In genomic region chr2:174815524-174815923, GRCh38 we compare ENCODE assay signal across 22 cellular contexts. TPM values are rescaled to one million over a fixed set of nuclear protein-coding genes. Genes with fewer than 3 reads are reported as not detected.
"Had no signal": no experiment of that assay in that cellular context is flagged by ENCODE, and none has a peak within 500 bp of the region (broad histone marks: within the 10 kb centered on the region; RNA-seq: fewer than 3 reads in every experiment).

No MANE protein-coding gene starts in this region.

- H3K9me3 ChIP-seq: lower lobe of right lung, tibial nerve, vagina had no signal

- H3K27ac ChIP-seq: lower lobe of right lung, tibial nerve, vagina had no signal

- DNase-seq: activated CD4-positive, alpha-beta T cell treated with anti-CD3 and anti-CD28 coated beads, Interleukin-2, amount 50 U/mL, for 1 hour; activated CD8-positive, alpha-beta memory T cell treated with anti-CD3 and anti-CD28 coated beads, Interleukin-2, amount 50 U/mL, for 4 hours; activated effector memory CD4-positive, alpha-beta T cell treated with anti-CD3 and anti-CD28 coated beads, Interleukin-2, amount 50 U/mL, for 16 hours; activated naive CD4-positive, alpha-beta T cell treated with anti-CD3 and anti-CD28 coated beads, Interleukin-2, amount 50 U/mL, for 16 hours; activated T-cell treated with anti-CD3 and anti-CD28 coated beads, Interleukin-2, amount 50 U/mL, for 4 hours; aorta; cortex of kidney; erythroblast; hippocampal formation; islet precursor cell; left colon; lower lobe of right lung; midbrain; occipital lobe; stimulated activated CD4-positive, alpha-beta T cell treated with anti-CD3 and anti-CD28 coated beads, Interleukin-2, amount 100 ng/mL, for 24 hours; stimulated activated naive CD8-positive, alpha-beta T cell treated with anti-CD3 and anti-CD28 coated beads, Interleukin-15, Interleukin-2, amounts not matched to agents 100 U/mL and 50 U/mL, for 24 hours; T-cell; T-helper 9 cell had no signal

- ATAC-seq: activated T-cell treated with anti-CD3 and anti-CD28 coated beads, Interleukin-2, amount 50 U/mL, for 4 hours; left colon; lower lobe of right lung; stimulated activated naive CD8-positive, alpha-beta T cell treated with anti-CD3 and anti-CD28 coated beads, Interleukin-15, Interleukin-2, amounts not matched to agents 100 U/mL and 50 U/mL, for 24 hours; T-cell had no signal

- H3K27me3 ChIP-seq: tibial nerve, vagina had no signal

- H3K36me3 Mint-ChIP-seq: T-cell had no signal

- H3K4me3 ChIP-seq: lower lobe of right lung, tibial nerve, vagina had no signal

- H3K27ac Mint-ChIP-seq: nephron, T-cell had no signal

- H3K36me3 ChIP-seq: vagina had no signal

- H3K9me3 Mint-ChIP-seq: activated T-cell treated with anti-CD3 and anti-CD28 coated beads, Interleukin-2, amount 50 U/mL, for 4 hours; nephron; T-cell had no signal

- H3K4me1 ChIP-seq: lower lobe of right lung, tibial nerve, vagina had no signal

- H3K4me3 Mint-ChIP-seq: activated T-cell treated with anti-CD3 and anti-CD28 coated beads, Interleukin-2, amount 50 U/mL, for 4 hours; nephron; T-cell had no signal

RNA-seq across cellular contexts. Expression of gene CHRNA1, which starts 51.3 kb away (rescaled TPM):
- total RNA-seq: activated T-cell treated with anti-CD3 and anti-CD28 coated beads, Interleukin-2, amount 50 U/mL, for 4 hours; aorta; lower lobe of right lung; occipital lobe; posterior vena cava; tibial nerve; vagina had no signal
